8 cellular contexts compared by ENCODE assay signal in the genomic region with DNA sequence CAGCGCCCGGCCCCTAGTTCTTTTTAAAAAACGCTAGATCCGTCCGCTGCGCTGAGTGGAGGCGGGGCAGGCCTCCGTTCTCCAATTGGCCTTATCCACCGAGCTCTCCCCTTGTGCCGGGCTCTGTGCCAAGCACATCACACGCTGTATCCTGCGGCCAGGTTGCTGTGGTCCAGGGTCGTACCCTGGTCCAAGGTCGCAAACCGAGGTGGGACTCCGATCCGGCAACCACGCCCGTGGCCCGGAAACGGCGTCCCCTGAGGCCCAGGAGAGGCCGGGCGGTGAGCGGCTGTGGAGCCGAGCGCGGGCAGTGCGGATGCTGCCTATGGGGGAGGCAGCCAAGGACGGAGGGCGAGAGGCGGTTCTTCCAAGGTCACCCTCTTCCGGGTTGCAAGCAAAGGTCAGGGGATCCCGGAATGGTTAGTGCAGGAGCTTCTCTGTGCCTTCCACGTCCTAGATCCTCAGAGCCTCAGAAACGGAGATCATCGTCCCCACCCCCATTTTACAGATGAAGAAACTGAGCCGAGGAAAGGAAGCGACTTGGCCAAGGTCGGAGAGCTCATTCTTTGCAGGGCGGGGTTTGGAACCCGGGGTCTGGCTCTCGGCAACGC.
DNase-seq lines count a peak whose midpoint lies in the region; ATAC-seq and TF ChIP-seq lines count a peak whose summit lies in the region.

No MANE protein-coding gene starts in this region.

- peak overlapping the region in 4 of 7 donors; percentile 10 to 63 (median 40) for H3K27ac Mint-ChIP-seq in CD14-positive monocyte

- no peak for DNase-seq in CD14-positive monocyte (ENCODE audit: low spot score)
- DNase-seq in GM20000 (ENCODE audit: low spot score), result peak; percentile 70
- no peak for DNase-seq in RWPE2 (ENCODE audit: low spot score)
- no peak for DNase-seq in esophagus squamous epithelium (lab: John Stamatoyannopoulos, UW)
- peak; percentile 61 to 87 (median 78) for DNase-seq in ovary
- DNase-seq in SK-N-DZ (ENCODE audit: low spot score), result no peak
- no peak for DNase-seq in RKO (ENCODE audit: low spot score)
- DNase-seq in NCI-H510A (lab: John Stamatoyannopoulos, UW), result no peak

- H3K27me3 ChIP-seq in RWPE2 (ENCODE audit: insufficient read depth, poor library complexity, severe bottlenecking) (peaks cover 31% of the 10 kb centered on the region), esophagus squamous epithelium (peaks cover 0 to 54% (median 5%) of the 10 kb centered on the region in 4 donors), ovary (no peaks in the 10 kb centered on the region)

- H3K27ac ChIP-seq in RWPE2 (ENCODE audit: poor library complexity, severe bottlenecking) (no peak overlapping the region), esophagus squamous epithelium (no peak overlapping the region), ovary (no peak overlapping the region)

- intact Hi-C loops in CD14-positive monocyte (cut with micrococcal nuclease) (no loop called here), esophagus squamous epithelium (cut with DNase I) (no loop called here), ovary (cut with DNase I) (no loop called here)

- H3K4me3 Mint-ChIP-seq in CD14-positive monocyte, result peak overlapping the region; percentile 84 to 87

- H3K36me3 ChIP-seq in RWPE2 (ENCODE audit: low read depth) (no peaks in the 10 kb centered on the region), esophagus squamous epithelium (no peaks in the 10 kb centered on the region), ovary (no peaks in the 10 kb centered on the region)

- H3K4me3 ChIP-seq in RWPE2 (ENCODE audit: severe bottlenecking), result peak overlapping the region; percentile 0
- peak overlapping the region; percentile 13 to 55 (median 31) for H3K4me3 ChIP-seq in esophagus squamous epithelium
- H3K4me3 ChIP-seq in ovary, result no peak overlapping the region

- peaks cover 0 to 9% (median 0%) of the 10 kb centered on the region in 7 donors for H3K9me3 Mint-ChIP-seq in CD14-positive monocyte

- TF ChIP-seq POLR2A in esophagus squamous epithelium (IDR thresholded peaks at IDR 0.05), result no peak
- TF ChIP-seq POLR2A in ovary (IDR thresholded peaks at IDR 0.05), result no peak

- no peaks in the 10 kb centered on the region for H3K4me1 ChIP-seq in RWPE2 (ENCODE audit: insufficient read depth, poor library complexity, severe bottlenecking)
- H3K4me1 ChIP-seq in esophagus squamous epithelium, result peaks cover 0 to 21% (median 12%) of the 10 kb centered on the region in 3 donors
- peaks cover 4% of the 10 kb centered on the region for H3K4me1 ChIP-seq in ovary (ENCODE audit: insufficient read depth)

- H3K36me3 Mint-ChIP-seq in CD14-positive monocyte, result peaks cover 1 to 7% of the 10 kb centered on the region in 2 donors

- H3K27me3 Mint-ChIP-seq in CD14-positive monocyte (ENCODE audit: low read depth in 3 of 3), result peaks cover 2 to 18% (median 12%) of the 10 kb centered on the region in 3 donors

- no peak for ATAC-seq in RWPE2 (ENCODE audit: low read depth)

- TF ChIP-seq EP300 in ovary (IDR thresholded peaks at IDR 0.05), result no peak

- no peaks in the 10 kb centered on the region for H3K9me3 ChIP-seq in RWPE2 (ENCODE audit: severe bottlenecking)
- no peaks in the 10 kb centered on the region for H3K9me3 ChIP-seq in esophagus squamous epithelium
- no peaks in the 10 kb centered on the region for H3K9me3 ChIP-seq in ovary

- H3K4me1 Mint-ChIP-seq in CD14-positive monocyte, result peaks cover 68% of the 10 kb centered on the region

- no peak for TF ChIP-seq CTCF in CD14-positive monocyte (IDR thresholded peaks at IDR 0.05)
- no peak for TF ChIP-seq CTCF in GM20000 (IDR thresholded peaks at IDR 0.05; ENCODE audit: extremely low read depth, missing control alignments)
- TF ChIP-seq CTCF in RWPE2 (IDR thresholded peaks at IDR 0.05; ENCODE audit: poor library complexity, severe bottlenecking), result no peak
- TF ChIP-seq CTCF in esophagus squamous epithelium (IDR thresholded peaks at IDR 0.05), result no peak
- TF ChIP-seq CTCF in ovary (IDR thresholded peaks at IDR 0.05), result no peak

- WGBS in esophagus squamous epithelium, 2 donors, result 12 to 51% methylated on average over 14 to 32 of the region's 44 CpGs
- WGBS in ovary, 3 donors, result 1 to 3% (median 2%) methylated on average over 43 to 44 of the region's 44 CpGs

Comparison
In these comparisons a context has a peak if more than half of its experiments do, and no peak if none do; other contexts are left out.
1. DNase-seq: peak in GM20000 (single experiment) and ovary (5 of 5); none in CD14-positive monocyte (single experiment), RWPE2 (single experiment), esophagus squamous epithelium (single experiment), SK-N-DZ (single experiment), RKO (single experiment) and NCI-H510A (single experiment).